ENCODE assay signal across 1 cellular context in the genomic region with DNA sequence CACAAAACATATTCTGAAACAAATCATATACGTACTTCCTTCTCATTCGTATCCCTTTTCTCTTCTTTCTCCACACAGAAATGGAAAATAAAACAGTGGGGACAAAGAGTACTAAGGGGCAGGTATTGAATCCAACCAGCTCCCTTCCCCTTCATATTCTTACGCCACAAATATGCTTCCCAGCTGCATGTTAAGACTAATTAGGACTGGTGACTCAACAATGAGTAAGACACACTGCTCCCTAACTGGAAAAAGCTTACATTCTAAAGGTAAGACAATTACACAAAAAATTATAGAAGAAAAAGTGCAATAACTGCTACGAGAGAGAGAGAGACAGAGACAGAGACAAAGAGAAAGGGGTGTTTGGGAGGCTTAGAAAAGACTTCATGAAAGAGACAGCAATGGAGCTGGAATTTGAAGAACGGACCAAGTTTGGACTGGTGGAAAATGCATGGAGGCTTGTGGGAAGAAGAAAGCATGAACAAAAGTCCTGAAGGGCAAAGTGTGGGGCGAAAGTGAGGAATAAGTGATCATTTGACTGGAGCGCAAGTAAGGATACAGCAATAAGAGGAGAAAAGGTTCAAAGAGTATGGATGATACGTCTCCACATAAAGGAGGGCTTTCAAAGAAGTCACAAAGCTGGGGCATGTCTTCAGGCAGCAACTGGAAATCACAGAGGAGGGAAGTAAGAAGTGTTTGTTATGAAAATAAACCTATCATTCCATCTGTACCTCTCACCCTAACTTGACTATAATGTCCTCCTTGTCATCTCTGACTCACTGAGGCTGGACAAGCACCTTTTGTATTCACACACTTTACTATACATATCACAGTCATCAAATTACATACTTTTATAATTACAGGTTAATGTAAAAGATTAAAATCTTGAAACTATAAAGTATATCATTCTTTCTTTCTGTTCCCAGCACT.
TF ChIP-seq lines count a peak whose summit lies in the region.

No MANE protein-coding gene starts in this region.

TF ChIP-seq in endothelial cell of umbilical vein, 7 proteins besides CTCF, POLR2A, EP300 and RAD21 (continued from another document):
- TF ChIP-seq, protein P1, sequence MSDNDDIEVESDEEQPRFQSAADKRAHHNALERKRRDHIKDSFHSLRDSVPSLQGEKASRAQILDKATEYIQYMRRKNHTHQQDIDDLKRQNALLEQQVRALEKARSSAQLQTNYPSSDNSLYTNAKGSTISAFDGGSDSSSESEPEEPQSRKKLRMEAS (IDR thresholded peaks at IDR 0.05; ENCODE audit: insufficient read depth, insufficient read length) = no peak
- no peak for TF ChIP-seq EZH2 (IDR thresholded peaks at IDR 0.05; ENCODE audit: borderline replicate concordance, low read depth, low read length, severe bottlenecking)
